ENCODE assay signal across 1 cellular context in genomic region chr2:9781252-9781651, GRCh38.
TF ChIP-seq lines count a peak whose summit lies in the region.

No MANE protein-coding gene starts in this region.

TF ChIP-seq in GM23338, 12 proteins besides CTCF, POLR2A, EP300 and RAD21 (continued from another document):
- TF ChIP-seq ETS1 (IDR thresholded peaks at IDR 0.05) (no peak), POLR2AphosphoS5 (IDR thresholded peaks at IDR 0.05; ENCODE audit: low read depth) (no peak), JUNB (IDR thresholded peaks at IDR 0.05; ENCODE audit: unreplicated experiment) (no peak), NANOG (IDR thresholded peaks at IDR 0.05; ENCODE audit: borderline replicate concordance) (no peak), CREB1 (CRISPR knock-in tag; IDR thresholded peaks at IDR 0.05; ENCODE audit: low read depth) (no peak), EZH2 (IDR thresholded peaks at IDR 0.05; ENCODE audit: low read depth, unreplicated experiment) (no peak), EZH2phosphoT487 (IDR thresholded peaks at IDR 0.05; ENCODE audit: unreplicated experiment) (no peak), ZNF462 (CRISPR knock-in tag; IDR thresholded peaks at IDR 0.05) (no peak)
